Comparison of ENCODE assay signal across 15 cellular contexts in genomic region chr17:57499648-57500049, GRCh38.
DNase-seq lines count a peak whose midpoint lies in the region; ATAC-seq and TF ChIP-seq lines count a peak whose summit lies in the region.
"Had no signal": no experiment of that assay in that cellular context is flagged by ENCODE, and none has a peak within 500 bp of the region (broad histone marks: within the 10 kb centered on the region; RNA-seq: fewer than 3 reads in every experiment).

No MANE protein-coding gene starts in this region.

- H3K4me1 Mint-ChIP-seq in WTC11 = peaks cover 12% of the 10 kb centered on the region
- peaks cover 26% of the 10 kb centered on the region for H3K4me1 Mint-ChIP-seq in nephron
- peaks cover 17% of the 10 kb centered on the region for H3K4me1 Mint-ChIP-seq in CD14-positive monocyte

- H2AFZ ChIP-seq in DND-41 (ENCODE audit: low read depth, low read length) = no peak overlapping the region

- H3K27me3 ChIP-seq in DND-41 (ENCODE audit: insufficient read depth, low read length, poor library complexity) = no peaks in the 10 kb centered on the region
- H3K27me3 ChIP-seq: transverse colon had no signal

- TF ChIP-seq CTCF in DND-41 (IDR thresholded peaks at IDR 0.05; ENCODE audit: borderline replicate concordance, extremely low read depth, low read length, poor library complexity, severe bottlenecking) (peak; percentile 27), HFF-Myc (IDR thresholded peaks at IDR 0.05; ENCODE audit: low read depth, low read length, missing control alignments) (peak; percentile 3), WTC11 (IDR thresholded peaks at IDR 0.05) (no peak), nephron (IDR thresholded peaks at IDR 0.05; ENCODE audit: unreplicated experiment in 3 of 3) (peak in 1 of 3 experiments; percentile 9), CD14-positive monocyte (IDR thresholded peaks at IDR 0.05) (no peak)

- H3K4me3 ChIP-seq in DND-41 (ENCODE audit: low read depth in 1 of 2, low read length in 2 of 2) (no peak overlapping the region), HFF-Myc (replicated peaks; ENCODE audit: low read depth, low read length) (no peak overlapping the region)
- H3K4me3 ChIP-seq: smooth muscle cell, transverse colon had no signal

- no peak overlapping the region for H3K4me3 Mint-ChIP-seq in WTC11
- H3K4me3 Mint-ChIP-seq in nephron = no peak overlapping the region
- no peak overlapping the region for H3K4me3 Mint-ChIP-seq in CD14-positive monocyte
- H3K4me3 Mint-ChIP-seq: natural killer cell had no signal

- peaks cover 94% of the 10 kb centered on the region for H3K4me1 ChIP-seq in DND-41 (ENCODE audit: insufficient read depth, low read length)
- H3K4me1 ChIP-seq: transverse colon had no signal

- H3K27me3 Mint-ChIP-seq in WTC11 (ENCODE audit: low read depth) (no peaks in the 10 kb centered on the region), nephron (ENCODE audit: low read depth) (peaks cover 63% of the 10 kb centered on the region), CD14-positive monocyte (ENCODE audit: low read depth in 3 of 3) (no peaks in the 10 kb centered on the region)

- peak overlapping the region; percentile 75 for H3K27ac ChIP-seq in DND-41 (ENCODE audit: low read length)
- H3K27ac ChIP-seq: transverse colon had no signal

- DNase-seq in DND-41 (no peak), HFF-Myc (ENCODE audit: extremely low read depth, low read depth) (no peak), WTC11 (ENCODE audit: low spot score) (no peak), SK-N-DZ (ENCODE audit: low spot score) (no peak), SIG-M5 (lab: John Stamatoyannopoulos, UW) (no peak), CD14-positive monocyte (ENCODE audit: low spot score) (no peak)
- DNase-seq: activated CD8-positive, alpha-beta memory T cell treated with anti-CD3 and anti-CD28 coated beads, Interleukin-2, amount 50 U/mL, for 48 hours; DMS79; left cardiac atrium; natural killer cell; NCI-H187 treated with DMSO at 0.1 percent for 48 hours; transverse colon had no signal

- peaks cover 96% of the 10 kb centered on the region for H3K79me2 ChIP-seq in DND-41 (ENCODE audit: insufficient read depth, low read length)

- H3K4me2 ChIP-seq in DND-41 (ENCODE audit: insufficient read depth, low read length) = no peak overlapping the region
- H3K4me2 ChIP-seq: smooth muscle cell had no signal

- H3K9me3 ChIP-seq in DND-41 (ENCODE audit: insufficient read depth, low read length, severe bottlenecking) = no peaks in the 10 kb centered on the region
- H3K9me3 ChIP-seq: transverse colon had no signal

- no peak overlapping the region for H3K9ac ChIP-seq in DND-41 (ENCODE audit: low read depth, low read length)

- intact Hi-C loops in CD14-positive monocyte (cut with micrococcal nuclease) = no loop called here

- no peaks in the 10 kb centered on the region for H3K36me3 Mint-ChIP-seq in WTC11
- H3K36me3 Mint-ChIP-seq in nephron (ENCODE audit: low read depth) = no peaks in the 10 kb centered on the region
- H3K36me3 Mint-ChIP-seq in CD14-positive monocyte = no peaks in the 10 kb centered on the region
- H3K36me3 Mint-ChIP-seq: natural killer cell had no signal

- POLR2A ChIA-PET in WTC11 (lab: Charles Lee) = no interaction called here

- peaks cover 79% of the 10 kb centered on the region for H3K36me3 ChIP-seq in DND-41 (ENCODE audit: insufficient read depth, low read length)
- H3K36me3 ChIP-seq: transverse colon had no signal

- CTCF ChIA-PET in WTC11 (lab: Charles Lee) = interaction anchor here (0.7 to 1.4 kb wide), 3 partner anchors 12 to 257 kb away, joined by 3 to 5 read pairs (median 3); no protein-coding TSS in a partner anchor

- peaks cover 10% of the 10 kb centered on the region for H4K20me1 ChIP-seq in DND-41 (ENCODE audit: insufficient read depth, low read length)

- no peak overlapping the region for H3K27ac Mint-ChIP-seq in WTC11
- H3K27ac Mint-ChIP-seq in nephron = peak overlapping the region in 2 of 3 experiments; percentile 30 to 67
- peak overlapping the region in 1 of 7 donors; percentile 37 for H3K27ac Mint-ChIP-seq in CD14-positive monocyte
- H3K27ac Mint-ChIP-seq: natural killer cell had no signal

- no peaks in the 10 kb centered on the region for H3K9me3 Mint-ChIP-seq in WTC11
- no peaks in the 10 kb centered on the region for H3K9me3 Mint-ChIP-seq in nephron
- peaks cover 0 to 1% (median 0%) of the 10 kb centered on the region in 7 donors for H3K9me3 Mint-ChIP-seq in CD14-positive monocyte
- H3K9me3 Mint-ChIP-seq: natural killer cell had no signal

- ATAC-seq in DND-41 (ENCODE audit: insufficient read depth, low read depth) = peak; percentile 59; the same call in 2 of the 3 replicates
- ATAC-seq in WTC11 = peak; percentile 39; the same call in 1 of the 2 replicates
- ATAC-seq in GM21737 (IDR thresholded peaks at IDR 0.05; ENCODE audit: unreplicated experiment) = no peak
- ATAC-seq: left cardiac atrium, natural killer cell had no signal

TF ChIP-seq in WTC11, 78 proteins besides CTCF, POLR2A, EP300 and RAD21:
- TF ChIP-seq TP53 (CRISPR knock-in tag; IDR thresholded peaks at IDR 0.05) = no peak
- no peak for TF ChIP-seq ZNF396 (CRISPR knock-in tag; IDR thresholded peaks at IDR 0.05; ENCODE audit: borderline replicate concordance)
- TF ChIP-seq E2F4 (CRISPR knock-in tag; IDR thresholded peaks at IDR 0.05; ENCODE audit: borderline replicate concordance, low read depth) = no peak
TF ChIP-seq in WTC11: peak in this region for 0.

Comparison
In these comparisons a context has a peak if more than half of its experiments do, and no peak if none do; other contexts are left out.
1. CTCF ChIP-seq: peak in DND-41 (single experiment) and HFF-Myc (single experiment); none in WTC11 (single experiment) and CD14-positive monocyte (single experiment).